ENCODE assay signal across 20 cellular contexts in genomic region chr1:213082778-213083445, GRCh38. TPM values are rescaled to one million over a fixed set of nuclear protein-coding genes. Genes with fewer than 3 reads are reported as not detected.
DNase-seq lines count a peak whose midpoint lies in the region; ATAC-seq, FAIRE-seq and TF ChIP-seq lines count a peak whose summit lies in the region.
"Had no signal": no experiment of that assay in that cellular context is flagged by ENCODE, and none has a peak within 500 bp of the region (broad histone marks: within the 10 kb centered on the region; RNA-seq: fewer than 3 reads in every experiment).

No MANE protein-coding gene starts in this region.

- TF ChIP-seq CTCF in MM.1S (IDR thresholded peaks at IDR 0.05; ENCODE audit: low read length) (no peak), nephron progenitor cell (IDR thresholded peaks at IDR 0.05) (no peak)

- H3K9ac ChIP-seq in MM.1S (ENCODE audit: low read length) = peak overlapping the region; percentile 51

- H3K79me2 ChIP-seq in MM.1S (ENCODE audit: low read length) = no peaks in the 10 kb centered on the region

- H3F3A ChIP-seq in MM.1S (ENCODE audit: insufficient read depth, low read length) = peaks cover 26% of the 10 kb centered on the region

- H3K4me2 ChIP-seq in MM.1S (ENCODE audit: low read depth, low read length) = peak overlapping the region; percentile 79
- H3K4me2 ChIP-seq: A549 had no signal

- H3K27ac ChIP-seq in MM.1S (ENCODE audit: low read length) = peak overlapping the region; percentile 82
- H3K27ac ChIP-seq: A549, SJCRH30, stomach had no signal

- H3K4me3 Mint-ChIP-seq in activated CD8-positive, alpha-beta memory T cell treated with anti-CD3 and anti-CD28 coated beads, Interleukin-2, amount 10 ng/mL, durations not matched to agents 7 days and 5 days = peak overlapping the region; percentile 21
- H3K4me3 Mint-ChIP-seq in activated naive CD8-positive, alpha-beta T cell treated with anti-CD3 and anti-CD28 coated beads, Interleukin-2, amount 50 U/mL, for 24 hours = no peak overlapping the region
- H3K4me3 Mint-ChIP-seq in nephron progenitor cell = no peak overlapping the region
- H3K4me3 Mint-ChIP-seq: CD14-positive monocyte had no signal

- peaks cover 35% of the 10 kb centered on the region for H3K4me1 ChIP-seq in MM.1S (ENCODE audit: low read length)
- H3K4me1 ChIP-seq: A549, SJCRH30, stomach had no signal

- H3K4me3 ChIP-seq in MM.1S (ENCODE audit: low read length) = peak overlapping the region; percentile 41
- H3K4me3 ChIP-seq: A549, SJCRH30, stomach had no signal

- peak; percentile 68 for DNase-seq in activated CD8-positive, alpha-beta memory T cell treated with anti-CD3 and anti-CD28 coated beads, Interleukin-2, amount 10 ng/mL, durations not matched to agents 7 days and 5 days
- DNase-seq in activated CD8-positive, alpha-beta memory T cell treated with anti-CD3 and anti-CD28 coated beads for 24 hours = no peak
- peak; percentile 55 for DNase-seq in MM.1S
- no peak for DNase-seq in activated naive CD8-positive, alpha-beta T cell treated with anti-CD3 and anti-CD28 coated beads, Interleukin-2, amount 50 U/mL, for 24 hours
- no peak for DNase-seq in nephron progenitor cell
- no peak for DNase-seq in HTR-8/SVneo (ENCODE audit: insufficient read length, low spot score)
- DNase-seq in stimulated activated CD4-positive, alpha-beta T cell treated with anti-CD3 and anti-CD28 coated beads, Interleukin-2, amount 100 ng/mL, for 24 hours = no peak
- DNase-seq: activated CD4-positive, alpha-beta T cell treated with anti-CD3 and anti-CD28 coated beads, Interleukin-2, amount 50 U/mL, for 48 hours; activated gamma-delta T cell; effector CD4-positive, alpha-beta T cell; Kasumi-1; midbrain; NCI-H1694; SJCRH30; stimulated activated CD4-positive, alpha-beta T cell treated with anti-CD3 and anti-CD28 coated beads, Interleukin-15, amount 100 ng/mL, for 24 hours; stomach; T1000 had no signal

- H3K36me3 Mint-ChIP-seq in activated CD8-positive, alpha-beta memory T cell treated with anti-CD3 and anti-CD28 coated beads, Interleukin-2, amount 10 ng/mL, durations not matched to agents 7 days and 5 days = peaks cover 42% of the 10 kb centered on the region
- H3K36me3 Mint-ChIP-seq in activated naive CD8-positive, alpha-beta T cell treated with anti-CD3 and anti-CD28 coated beads, Interleukin-2, amount 50 U/mL, for 24 hours (ENCODE audit: low read depth) = peaks cover 22% of the 10 kb centered on the region
- peaks cover 58% of the 10 kb centered on the region for H3K36me3 Mint-ChIP-seq in nephron progenitor cell (ENCODE audit: low read depth)

- H2AFZ ChIP-seq in MM.1S (ENCODE audit: low read length) = peak overlapping the region; percentile 37

- no peaks in the 10 kb centered on the region for H3K36me3 ChIP-seq in MM.1S (replicated peaks; ENCODE audit: insufficient read depth, low read length)

- no peaks in the 10 kb centered on the region for H3K9me3 ChIP-seq in MM.1S (replicated peaks; ENCODE audit: insufficient read depth, low read length)
- H3K9me3 ChIP-seq: A549, SJCRH30, stomach had no signal

- no peaks in the 10 kb centered on the region for H3K9me2 ChIP-seq in MM.1S (replicated peaks; ENCODE audit: insufficient read depth, low read length)

- H3K27me3 ChIP-seq in MM.1S (replicated peaks; ENCODE audit: insufficient read depth, low read length) = no peaks in the 10 kb centered on the region
- H3K27me3 ChIP-seq: SJCRH30, stomach had no signal

- FAIRE-seq in HTR-8/SVneo (lab: Jason Lieb, UNC) = no peak
- FAIRE-seq: A549 had no signal

- no peaks in the 10 kb centered on the region for H3K27me3 Mint-ChIP-seq in activated CD8-positive, alpha-beta memory T cell treated with anti-CD3 and anti-CD28 coated beads, Interleukin-2, amount 10 ng/mL, durations not matched to agents 7 days and 5 days
- no peaks in the 10 kb centered on the region for H3K27me3 Mint-ChIP-seq in activated naive CD8-positive, alpha-beta T cell treated with anti-CD3 and anti-CD28 coated beads, Interleukin-2, amount 50 U/mL, for 24 hours
- no peaks in the 10 kb centered on the region for H3K27me3 Mint-ChIP-seq in nephron progenitor cell (ENCODE audit: low read depth, poor library complexity)

- H3K9me3 Mint-ChIP-seq in activated CD8-positive, alpha-beta memory T cell treated with anti-CD3 and anti-CD28 coated beads, Interleukin-2, amount 10 ng/mL, durations not matched to agents 7 days and 5 days (ENCODE audit: low read depth) = no peaks in the 10 kb centered on the region
- H3K9me3 Mint-ChIP-seq in activated naive CD8-positive, alpha-beta T cell treated with anti-CD3 and anti-CD28 coated beads, Interleukin-2, amount 50 U/mL, for 24 hours = no peaks in the 10 kb centered on the region
- no peaks in the 10 kb centered on the region for H3K9me3 Mint-ChIP-seq in nephron progenitor cell
- H3K9me3 Mint-ChIP-seq: CD14-positive monocyte had no signal

- H3K4me1 Mint-ChIP-seq in activated CD8-positive, alpha-beta memory T cell treated with anti-CD3 and anti-CD28 coated beads, Interleukin-2, amount 10 ng/mL, durations not matched to agents 7 days and 5 days = peaks cover 27% of the 10 kb centered on the region
- peaks cover 16% of the 10 kb centered on the region for H3K4me1 Mint-ChIP-seq in activated naive CD8-positive, alpha-beta T cell treated with anti-CD3 and anti-CD28 coated beads, Interleukin-2, amount 50 U/mL, for 24 hours
- H3K4me1 Mint-ChIP-seq in nephron progenitor cell = no peaks in the 10 kb centered on the region
- H3K4me1 Mint-ChIP-seq: CD14-positive monocyte had no signal

- H4K20me1 ChIP-seq in MM.1S (ENCODE audit: insufficient read depth, low read length) = no peaks in the 10 kb centered on the region

- H3K27ac Mint-ChIP-seq in activated CD8-positive, alpha-beta memory T cell treated with anti-CD3 and anti-CD28 coated beads, Interleukin-2, amount 10 ng/mL, durations not matched to agents 7 days and 5 days = peak overlapping the region; percentile 77
- no peak overlapping the region for H3K27ac Mint-ChIP-seq in activated naive CD8-positive, alpha-beta T cell treated with anti-CD3 and anti-CD28 coated beads, Interleukin-2, amount 50 U/mL, for 24 hours
- H3K27ac Mint-ChIP-seq in nephron progenitor cell = peak overlapping the region; percentile 23

- ATAC-seq in activated CD8-positive, alpha-beta memory T cell treated with anti-CD3 and anti-CD28 coated beads, Interleukin-2, amount 10 ng/mL, durations not matched to agents 7 days and 5 days = peak; percentile 79
- ATAC-seq in activated naive CD8-positive, alpha-beta T cell treated with anti-CD3 and anti-CD28 coated beads, Interleukin-2, amount 50 U/mL, for 24 hours = peak; percentile 49
- no peak for ATAC-seq in HG03442 (IDR thresholded peaks at IDR 0.05; ENCODE audit: unreplicated experiment)
- ATAC-seq: A549 had no signal

- CTCF ChIA-PET in activated CD8-positive, alpha-beta memory T cell treated with anti-CD3 and anti-CD28 coated beads, Interleukin-2, amount 10 ng/mL, durations not matched to agents 7 days and 5 days (lab: Charles Lee) = interaction anchor here (1.1 to 1.3 kb wide), 3 partner anchors 13 to 69 kb away, joined by 3 to 4 read pairs (median 3); partner anchors contain the start of gene ANGEL2

RNA-seq across cellular contexts. Expression of gene RPS6KC1, which starts 31.9 kb away (rescaled TPM):
- total RNA-seq in activated CD8-positive, alpha-beta memory T cell treated with anti-CD3 and anti-CD28 coated beads, Interleukin-2, amount 10 ng/mL, durations not matched to agents 7 days and 5 days = 10 to 100 TPM in 1 of 2 experiments, 1 to 10 TPM in 1; 9.5 to 14.6 TPM

Comparison
In these comparisons a context has a peak if more than half of its experiments do, and no peak if none do; other contexts are left out.
1. DNase-seq: peak in activated CD8-positive, alpha-beta memory T cell treated with anti-CD3 and anti-CD28 coated beads, Interleukin-2, amount 10 ng/mL, durations not matched to agents 7 days and 5 days (single experiment) and MM.1S (single experiment); none in activated CD8-positive, alpha-beta memory T cell treated with anti-CD3 and anti-CD28 coated beads for 24 hours (single experiment), activated naive CD8-positive, alpha-beta T cell treated with anti-CD3 and anti-CD28 coated beads, Interleukin-2, amount 50 U/mL, for 24 hours (single experiment), nephron progenitor cell (single experiment), HTR-8/SVneo (single experiment) and stimulated activated CD4-positive, alpha-beta T cell treated with anti-CD3 and anti-CD28 coated beads, Interleukin-2, amount 100 ng/mL, for 24 hours (0 of 2).